In genomic region chr20:51541189-51542032, GRCh38 we compare ENCODE assay signal across 1 cellular context.
TF ChIP-seq lines count a peak whose summit lies in the region.

No MANE protein-coding gene starts in this region.

TF ChIP-seq in HepG2, 621 proteins besides CTCF, POLR2A, EP300 and RAD21 (continued from another document):
- TF ChIP-seq ATF3 (CRISPR knock-in tag; IDR thresholded peaks at IDR 0.05): 0 out of 2 replicates have a peak, but pooled peaks have one; percentile 14
- TF ChIP-seq RBAK (CRISPR knock-in tag; IDR thresholded peaks at IDR 0.05): no peak; the same call in 1 of the 2 replicates
- TF ChIP-seq ZNF75D (CRISPR knock-in tag; IDR thresholded peaks at IDR 0.05; ENCODE audit: borderline replicate concordance): no peak
- TF ChIP-seq ZNF503 (CRISPR knock-in tag; IDR thresholded peaks at IDR 0.05): no peak
- TF ChIP-seq ZSCAN25 (CRISPR knock-in tag; IDR thresholded peaks at IDR 0.05): no peak
- TF ChIP-seq ZMAT5 (CRISPR knock-in tag; IDR thresholded peaks at IDR 0.05; ENCODE audit: borderline replicate concordance, low read depth): no peak
- no peak for TF ChIP-seq ZNF775 (CRISPR knock-in tag; IDR thresholded peaks at IDR 0.05; ENCODE audit: borderline replicate concordance)
- peak; percentile 65 for TF ChIP-seq HNF1B (CRISPR knock-in tag; IDR thresholded peaks at IDR 0.05)
- TF ChIP-seq ZNF24 (IDR thresholded peaks at IDR 0.05): no peak
- TF ChIP-seq SMARCC2 (IDR thresholded peaks at IDR 0.05): no peak
- TF ChIP-seq ZNF574 (CRISPR knock-in tag; IDR thresholded peaks at IDR 0.05): peak; percentile 54
- TF ChIP-seq TBP (CRISPR knock-in tag; IDR thresholded peaks at IDR 0.05): no peak
- TF ChIP-seq ZNF513 (CRISPR knock-in tag; conservative IDR thresholded peaks at IDR 0.05): no peak
- TF ChIP-seq NAIF1 (CRISPR knock-in tag; IDR thresholded peaks at IDR 0.05; ENCODE audit: borderline replicate concordance): no peak
- peak; percentile 52; the same call in 1 of the 2 replicates for TF ChIP-seq FOXC1 (CRISPR knock-in tag; IDR thresholded peaks at IDR 0.05; ENCODE audit: borderline replicate concordance)
- TF ChIP-seq ZNF609 (CRISPR knock-in tag; IDR thresholded peaks at IDR 0.05; ENCODE audit: borderline replicate concordance): peak; percentile 80; the same call in 1 of the 2 replicates
- no peak for TF ChIP-seq ONECUT2 (CRISPR knock-in tag; IDR thresholded peaks at IDR 0.05)
- no peak for TF ChIP-seq ZNF121 (CRISPR knock-in tag; IDR thresholded peaks at IDR 0.05)
- peak; percentile 13 for TF ChIP-seq RBM39 (IDR thresholded peaks at IDR 0.05; ENCODE audit: low read depth, low read length, poor library complexity, severe bottlenecking)
- TF ChIP-seq PRMT3 (CRISPR knock-in tag; IDR thresholded peaks at IDR 0.05; ENCODE audit: borderline replicate concordance, low read depth): no peak
- peak; percentile 35; the same call in 1 of the 2 replicates for TF ChIP-seq GABPB1 (CRISPR knock-in tag; IDR thresholded peaks at IDR 0.05)
- peak; percentile 75; the same call in 1 of the 2 replicates for TF ChIP-seq REPIN1 (CRISPR knock-in tag; IDR thresholded peaks at IDR 0.05; ENCODE audit: borderline replicate concordance, low read depth)
- 0 out of 2 replicates have a peak, but pooled peaks have one; percentile 67 for TF ChIP-seq SRY (CRISPR knock-in tag; IDR thresholded peaks at IDR 0.05)
- TF ChIP-seq MXI1 (IDR thresholded peaks at IDR 0.05; ENCODE audit: borderline replicate concordance, low read depth, low read length): peak; percentile 84; the same call in 2 of the 3 replicates
- TF ChIP-seq HNF4G (IDR thresholded peaks at IDR 0.05; ENCODE audit: borderline replicate concordance, low read depth, low read length): peak; percentile 85
- peak; percentile 87 for TF ChIP-seq HNF4G (CRISPR knock-in tag; IDR thresholded peaks at IDR 0.05; ENCODE audit: borderline replicate concordance, low read depth)
- TF ChIP-seq FOXA1 (IDR thresholded peaks at IDR 0.05): no peak
- no peak; the same call in 1 of the 2 replicates for TF ChIP-seq FOXA1 (CRISPR knock-in tag; IDR thresholded peaks at IDR 0.05)
- TF ChIP-seq SETDB1 (CRISPR knock-in tag; IDR thresholded peaks at IDR 0.05; ENCODE audit: borderline replicate concordance): no peak
- no peak for TF ChIP-seq ZFP82 (CRISPR knock-in tag; IDR thresholded peaks at IDR 0.05; ENCODE audit: borderline replicate concordance)
- peak; percentile 77; the same call in 1 of the 2 replicates for TF ChIP-seq MYC (CRISPR knock-in tag; IDR thresholded peaks at IDR 0.05; ENCODE audit: borderline replicate concordance)
- TF ChIP-seq ZKSCAN1 (IDR thresholded peaks at IDR 0.05; ENCODE audit: low read length): no peak
- no peak for TF ChIP-seq FOXP1 (IDR thresholded peaks at IDR 0.05)
- TF ChIP-seq FOXP1 (CRISPR knock-in tag; IDR thresholded peaks at IDR 0.05): peak; percentile 12; the same call in 1 of the 2 replicates
